In the genomic region with DNA sequence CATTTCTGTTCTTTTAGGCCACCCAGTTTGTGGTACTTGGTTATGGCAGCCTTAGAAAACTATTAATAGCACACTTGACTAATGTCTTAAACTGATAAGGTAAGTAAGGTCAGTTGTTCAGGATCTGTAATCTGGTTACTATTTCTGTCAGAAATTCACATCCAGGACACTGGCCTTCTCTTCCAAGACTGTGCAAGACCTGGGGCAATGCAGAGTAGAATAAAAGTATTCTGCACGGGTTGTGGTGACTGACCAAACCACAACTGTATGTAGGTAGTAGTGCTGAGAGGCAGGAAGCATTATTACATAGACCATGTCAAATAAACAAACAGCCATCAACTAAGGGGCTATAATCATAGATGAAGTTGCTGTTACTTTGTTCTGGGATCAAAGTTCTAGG, we compare ENCODE assay signal across 14 cellular contexts.
"Had no signal": no experiment of that assay in that cellular context is flagged by ENCODE, and none has a peak within 500 bp of the region (broad histone marks: within the 10 kb centered on the region; RNA-seq: fewer than 3 reads in every experiment).

No MANE protein-coding gene starts in this region.

- H3K4me3 ChIP-seq: heart right ventricle, left lung, neural progenitor cell, smooth muscle cell, tibial nerve had no signal

- H3K27ac ChIP-seq: heart right ventricle, left lung, neural progenitor cell, parathyroid adenoma, tibial nerve had no signal

- H3K9ac ChIP-seq: neural progenitor cell, parathyroid adenoma had no signal

- H3K4me1 Mint-ChIP-seq: neural progenitor cell; stimulated activated memory B cell treated with anti-CD40 and anti-IgM and Interleukin-4, amounts not matched to agents 10 μg/mL and 1 μg/mL and 100 μg/mL, for 72 hours had no signal

- H3K4me3 Mint-ChIP-seq: activated naive CD8-positive, alpha-beta T cell; activated T-cell treated with anti-CD3 and anti-CD28 coated beads, Interleukin-2, amount 50 U/mL, for 4 hours; neural progenitor cell; stimulated activated memory B cell treated with anti-CD40 and anti-IgM and Interleukin-4, amounts not matched to agents 10 μg/mL and 1 μg/mL and 100 μg/mL, for 72 hours had no signal

- H3K27me3 ChIP-seq: heart right ventricle, left lung, neural progenitor cell, tibial nerve had no signal

- H3K4me2 ChIP-seq: neural progenitor cell, smooth muscle cell had no signal

- H3K27ac Mint-ChIP-seq: activated naive CD8-positive, alpha-beta T cell; neural progenitor cell; stimulated activated memory B cell treated with anti-CD40 and anti-IgM and Interleukin-4, amounts not matched to agents 10 μg/mL and 1 μg/mL and 100 μg/mL, for 72 hours had no signal

- H3K27me3 Mint-ChIP-seq: activated naive CD8-positive, alpha-beta T cell; stimulated activated memory B cell treated with anti-CD40 and anti-IgM and Interleukin-4, amounts not matched to agents 10 μg/mL and 1 μg/mL and 100 μg/mL, for 72 hours had no signal

- ATAC-seq: activated T-cell treated with anti-CD3 and anti-CD28 coated beads, Interleukin-2, amount 50 U/mL, for 4 hours; left lung; stimulated activated memory B cell treated with anti-CD40 and anti-IgM and Interleukin-4, amounts not matched to agents 10 μg/mL and 1 μg/mL and 100 μg/mL, for 72 hours had no signal

- H3K36me3 ChIP-seq: heart right ventricle, left lung, neural progenitor cell, tibial nerve had no signal

- H3K4me1 ChIP-seq: left lung, neural progenitor cell, parathyroid adenoma, tibial nerve had no signal

- H3K79me2 ChIP-seq: parathyroid adenoma had no signal

- H3K36me3 Mint-ChIP-seq: neural progenitor cell had no signal

- H2AFZ ChIP-seq: neural progenitor cell, parathyroid adenoma had no signal

- DNase-seq: activated CD4-positive, alpha-beta T cell treated with anti-CD3 and anti-CD28 coated beads for 1 hour; activated CD4-positive, alpha-beta T cell treated with anti-CD3 and anti-CD28 coated beads, Interleukin-2, amount 50 U/mL, for 48 hours; activated effector memory CD4-positive, alpha-beta T cell treated with anti-CD3 and anti-CD28 coated beads, Interleukin-2, amount 50 U/mL, for 16 hours; activated T-cell treated with anti-CD3 and anti-CD28 coated beads, Interleukin-2, amount 50 U/mL, for 4 hours; foreskin melanocyte; heart right ventricle; left lung; T-helper 9 cell had no signal

- H3K9me3 Mint-ChIP-seq: neural progenitor cell; stimulated activated memory B cell treated with anti-CD40 and anti-IgM and Interleukin-4, amounts not matched to agents 10 μg/mL and 1 μg/mL and 100 μg/mL, for 72 hours had no signal
